8 cellular contexts compared by ENCODE assay signal in genomic region chr13:21849323-21849722, GRCh38.
DNase-seq lines count a peak whose midpoint lies in the region; ATAC-seq and TF ChIP-seq lines count a peak whose summit lies in the region.

No MANE protein-coding gene starts in this region.

- H2AFZ ChIP-seq in smooth muscle cell (ENCODE audit: low read depth) = no peak overlapping the region

- H3K4me2 ChIP-seq in DOHH2 (ENCODE audit: low read length) (no peak overlapping the region), smooth muscle cell (no peak overlapping the region)

- no peaks in the 10 kb centered on the region for H3F3A ChIP-seq in DOHH2 (ENCODE audit: control insufficient read depth, insufficient read depth)
- no peaks in the 10 kb centered on the region for H3F3A ChIP-seq in smooth muscle cell (ENCODE audit: low read depth)

- TF ChIP-seq CTCF in DOHH2 (IDR thresholded peaks at IDR 0.05; ENCODE audit: low read depth, low read length, poor library complexity, severe bottlenecking) (peak; percentile 45), fibroblast of villous mesenchyme (IDR thresholded peaks at IDR 0.05; ENCODE audit: insufficient read depth, low read depth, low read length) (peak; percentile 74), smooth muscle cell (IDR thresholded peaks at IDR 0.05; ENCODE audit: borderline replicate concordance, insufficient read depth, poor library complexity, severe bottlenecking) (peak; percentile 54)

- DNase-seq in GM19238 (ENCODE audit: insufficient read length, low spot score) (peak; percentile 11), SJCRH30 (peak; percentile 13 to 57), fibroblast of villous mesenchyme (ENCODE audit: low read depth) (peak; percentile 37), smooth muscle cell (lab: John Stamatoyannopoulos, UW; ENCODE audit: unreplicated experiment) (no peak), inferior parietal cortex (ENCODE audit: extremely low spot score) (no peak), anterior cingulate cortex (lab: John Stamatoyannopoulos, UW) (no peak)

- H3K79me2 ChIP-seq in DOHH2 (ENCODE audit: control insufficient read depth, low read length) = no peaks in the 10 kb centered on the region
- no peaks in the 10 kb centered on the region for H3K79me2 ChIP-seq in smooth muscle cell (ENCODE audit: low read depth)

- ATAC-seq in HG03575 (IDR thresholded peaks at IDR 0.05; ENCODE audit: extremely low read depth, insufficient number of reproducible peaks, low FRiP score, unreplicated experiment) = peak; percentile 77

- H3K27me3 ChIP-seq in DOHH2 (ENCODE audit: control insufficient read depth, low read length) = no peaks in the 10 kb centered on the region
- H3K27me3 ChIP-seq in SJCRH30 = peaks cover 4% of the 10 kb centered on the region; the same call in 1 of the 2 replicates
- H3K27me3 ChIP-seq in smooth muscle cell (ENCODE audit: low read depth) = no peaks in the 10 kb centered on the region

- H3K36me3 ChIP-seq in DOHH2 (ENCODE audit: control insufficient read depth, low read length) = no peaks in the 10 kb centered on the region
- no peaks in the 10 kb centered on the region for H3K36me3 ChIP-seq in SJCRH30
- no peaks in the 10 kb centered on the region for H3K36me3 ChIP-seq in smooth muscle cell (ENCODE audit: low read depth)

- no peak overlapping the region for H3K9ac ChIP-seq in smooth muscle cell (ENCODE audit: low read depth)

- H3K4me1 ChIP-seq in DOHH2 (ENCODE audit: control insufficient read depth, low read length) = no peaks in the 10 kb centered on the region
- H3K4me1 ChIP-seq in SJCRH30 = no peaks in the 10 kb centered on the region
- no peaks in the 10 kb centered on the region for H3K4me1 ChIP-seq in smooth muscle cell (ENCODE audit: low read depth)

- H3K9me3 ChIP-seq in DOHH2 (ENCODE audit: control insufficient read depth, insufficient read depth, low read length) (no peaks in the 10 kb centered on the region), SJCRH30 (replicated peaks) (no peaks in the 10 kb centered on the region), smooth muscle cell (replicated peaks; ENCODE audit: low read depth) (no peaks in the 10 kb centered on the region)

- WGBS in smooth muscle cell (ENCODE audit: low lambda C conversion rate) = 41% methylated on average over 2 of the region's 2 CpGs

- H4K20me1 ChIP-seq in DOHH2 (ENCODE audit: control insufficient read depth, insufficient read depth, low read depth, low read length) (no peaks in the 10 kb centered on the region), smooth muscle cell (ENCODE audit: low read depth) (no peaks in the 10 kb centered on the region)

- H3K9me2 ChIP-seq in DOHH2 (replicated peaks; ENCODE audit: control insufficient read depth, low read length) = no peaks in the 10 kb centered on the region

- H3K27ac ChIP-seq in DOHH2 (ENCODE audit: low read depth, low read length) (no peak overlapping the region), SJCRH30 (no peak overlapping the region), smooth muscle cell (ENCODE audit: low read depth) (no peak overlapping the region)

- H3K4me3 ChIP-seq in DOHH2 (ENCODE audit: low read length) (no peak overlapping the region), SJCRH30 (no peak overlapping the region), fibroblast of villous mesenchyme (ENCODE audit: low read depth, low read length) (no peak overlapping the region), smooth muscle cell (no peak overlapping the region)

Comparison
In these comparisons a context has a peak if more than half of its experiments do, and no peak if none do; other contexts are left out.
1. DNase-seq: peak in GM19238 (single experiment), SJCRH30 (2 of 2) and fibroblast of villous mesenchyme (single experiment); none in smooth muscle cell (single experiment), inferior parietal cortex (single experiment) and anterior cingulate cortex (0 of 58).
2. Peak in every context shown above with its lines, with median percentiles within 50 percentile points of each other: CTCF ChIP-seq.